13 cellular contexts compared by ENCODE assay signal in the genomic region with DNA sequence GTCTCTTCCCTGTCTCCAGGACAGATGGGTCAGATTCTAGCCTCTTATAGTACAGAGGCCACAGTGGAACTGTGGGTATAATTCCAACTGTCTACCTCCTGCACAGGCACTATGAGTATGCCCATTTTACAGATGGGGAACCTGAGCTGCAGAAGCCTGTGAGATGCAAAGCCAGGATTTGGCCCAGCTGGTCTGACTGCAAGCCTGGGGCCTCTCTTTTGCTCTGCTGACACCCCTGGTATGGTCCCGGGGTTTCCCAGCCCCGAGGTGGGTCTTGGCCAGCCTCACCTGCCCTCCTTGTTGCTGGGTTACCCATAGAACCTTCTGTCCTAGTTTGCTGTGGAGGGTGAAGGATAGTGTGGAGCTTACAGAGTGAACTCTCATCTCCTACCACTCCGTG. TPM values are rescaled to one million over a fixed set of nuclear protein-coding genes. Genes with fewer than 3 reads are reported as not detected.
DNase-seq lines count a peak whose midpoint lies in the region; TF ChIP-seq lines count a peak whose summit lies in the region.
"Had no signal": no experiment of that assay in that cellular context is flagged by ENCODE, and none has a peak within 500 bp of the region (broad histone marks: within the 10 kb centered on the region; RNA-seq: fewer than 3 reads in every experiment).

No MANE protein-coding gene starts in this region.

- no peak overlapping the region for H2AFZ ChIP-seq in hepatocyte
- no peak overlapping the region for H2AFZ ChIP-seq in osteoblast (ENCODE audit: low read length)
- H2AFZ ChIP-seq: GM23248 had no signal

- H3K4me3 ChIP-seq in hepatocyte (no peak overlapping the region), osteoblast (ENCODE audit: insufficient read depth, low read length) (no peak overlapping the region), urinary bladder (ENCODE audit: low read depth, low read length) (no peak overlapping the region)
- H3K4me3 ChIP-seq: A549, ascending aorta, GM23248, smooth muscle cell had no signal

- TF ChIP-seq CTCF in hepatocyte (IDR thresholded peaks at IDR 0.05; ENCODE audit: poor library complexity) = no peak
- no peak for TF ChIP-seq CTCF in osteoblast (IDR thresholded peaks at IDR 0.05; ENCODE audit: extremely low read depth, low read depth, low read length)

- H3K27ac ChIP-seq in hepatocyte = peak overlapping the region; percentile 25
- H3K27ac ChIP-seq in osteoblast (ENCODE audit: low read depth, low read length) = no peak overlapping the region
- peak overlapping the region; percentile 19 for H3K27ac ChIP-seq in urinary bladder (ENCODE audit: low read depth)
- H3K27ac ChIP-seq: ascending aorta, GM23248 had no signal

- H3K79me2 ChIP-seq in hepatocyte = peaks cover 91% of the 10 kb centered on the region
- peaks cover 39% of the 10 kb centered on the region for H3K79me2 ChIP-seq in osteoblast (ENCODE audit: insufficient read depth, low read length)

- H3K36me3 ChIP-seq in hepatocyte (replicated peaks; ENCODE audit: insufficient read depth, low read depth) (no peaks in the 10 kb centered on the region), osteoblast (ENCODE audit: insufficient read depth, low read length) (peaks cover under 1% of the 10 kb centered on the region), urinary bladder (ENCODE audit: insufficient read depth) (no peaks in the 10 kb centered on the region)
- H3K36me3 ChIP-seq: ascending aorta had no signal

- H4K20me1 ChIP-seq in hepatocyte (ENCODE audit: insufficient read depth, poor library complexity, severe bottlenecking) (peaks cover 90% of the 10 kb centered on the region), osteoblast (ENCODE audit: insufficient read depth, low read length) (peaks cover 36% of the 10 kb centered on the region)

- 94% methylated on average over 3 of the region's 3 CpGs for WGBS in hepatocyte (ENCODE audit: low lambda C conversion rate, missing lambda C conversion rate)
- WGBS in urinary bladder = 77% methylated on average over 3 of the region's 3 CpGs

- H3K4me2 ChIP-seq in hepatocyte (peak overlapping the region; percentile 19), osteoblast (ENCODE audit: insufficient read depth, low read length) (no peak overlapping the region)
- H3K4me2 ChIP-seq: A549, smooth muscle cell had no signal

- H3K27me3 ChIP-seq in hepatocyte (no peaks in the 10 kb centered on the region), osteoblast (ENCODE audit: insufficient read depth, low read length) (no peaks in the 10 kb centered on the region)
- H3K27me3 ChIP-seq: ascending aorta had no signal

- no peaks in the 10 kb centered on the region for H3K9me3 ChIP-seq in hepatocyte (ENCODE audit: low read depth)
- no peaks in the 10 kb centered on the region for H3K9me3 ChIP-seq in osteoblast (ENCODE audit: low read depth, low read length)
- H3K9me3 ChIP-seq: A549, ascending aorta had no signal

- H3K4me1 ChIP-seq in hepatocyte (ENCODE audit: insufficient read depth) (peaks cover 49% of the 10 kb centered on the region), osteoblast (ENCODE audit: insufficient read depth, low read length) (peaks cover 37% of the 10 kb centered on the region), urinary bladder (ENCODE audit: insufficient read depth) (peaks cover 6% of the 10 kb centered on the region)

- no peaks in the 10 kb centered on the region for H3K9me2 ChIP-seq in hepatocyte (replicated peaks; ENCODE audit: insufficient read depth)

- DNase-seq in activated naive CD4-positive, alpha-beta T cell treated with anti-CD3 and anti-CD28 coated beads, Interleukin-2, amount 50 U/mL, for 16 hours = peak; percentile 7
- no peak for DNase-seq in activated naive CD4-positive, alpha-beta T cell treated with Interleukin-2 at 50 U/mL for 16 hours
- DNase-seq in hepatocyte (ENCODE audit: low spot score) = no peak
- peak; percentile 5 for DNase-seq in osteoblast (ENCODE audit: insufficient read length, low spot score, missing footprints)
- DNase-seq in DMS153 treated with DMSO at 0.1 percent for 48 hours (lab: John Stamatoyannopoulos, UW; ENCODE audit: unreplicated experiment) = no peak
- no peak for DNase-seq in OCI-M1 (lab: John Stamatoyannopoulos, UW)
- DNase-seq in NCI-H1694 (lab: John Stamatoyannopoulos, UW) = no peak
- DNase-seq: GM23248, NCI-H2171 had no signal

RNA-seq across cellular contexts. Expression of gene HS6ST1, which starts 9.8 kb away (rescaled TPM):
- total RNA-seq in hepatocyte (35.7 and 48.3 TPM in 2 replicates), osteoblast (16.5 and 18.8 TPM in 2 replicates), urinary bladder (16.9 TPM)
- polyA plus RNA-seq in hepatocyte (34.9 and 46.7 TPM in 2 replicates), urinary bladder (40.0 TPM)

Comparison
In these comparisons a context has a peak if more than half of its experiments do, and no peak if none do; other contexts are left out.
1. DNase-seq: peak in activated naive CD4-positive, alpha-beta T cell treated with anti-CD3 and anti-CD28 coated beads, Interleukin-2, amount 50 U/mL, for 16 hours (single experiment) and osteoblast (single experiment); none in activated naive CD4-positive, alpha-beta T cell treated with Interleukin-2 at 50 U/mL for 16 hours (single experiment), hepatocyte (single experiment), DMS153 treated with DMSO at 0.1 percent for 48 hours (single experiment), OCI-M1 (single experiment) and NCI-H1694 (single experiment).